23 cellular contexts compared by ENCODE assay signal in the genomic region with DNA sequence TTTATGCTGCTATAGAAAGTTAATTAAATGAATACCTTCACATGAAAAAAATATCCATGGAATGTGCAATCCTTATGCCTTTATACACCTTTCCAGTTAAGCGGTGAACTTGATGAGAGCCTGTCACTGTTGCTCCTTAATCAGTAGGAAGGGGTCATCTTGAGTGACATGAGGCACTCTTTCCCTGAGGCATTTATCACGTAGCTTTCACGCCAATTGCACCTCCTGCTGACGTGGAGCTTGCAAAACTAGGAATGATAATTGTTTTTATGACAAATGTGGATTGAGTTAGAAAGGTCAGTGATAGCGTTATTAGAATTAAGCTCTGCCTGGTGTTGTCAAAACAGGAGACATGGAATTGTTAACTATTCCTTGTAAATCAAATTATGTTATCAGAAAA.
DNase-seq lines count a peak whose midpoint lies in the region; FAIRE-seq and TF ChIP-seq lines count a peak whose summit lies in the region.
"Had no signal": no experiment of that assay in that cellular context is flagged by ENCODE, and none has a peak within 500 bp of the region (broad histone marks: within the 10 kb centered on the region; RNA-seq: fewer than 3 reads in every experiment).

No MANE protein-coding gene starts in this region.

- H3K4me1 ChIP-seq in endodermal cell (ENCODE audit: control insufficient read depth, insufficient read depth, low read length) (peaks cover 5% of the 10 kb centered on the region), hepatocyte (ENCODE audit: insufficient read depth) (no peaks in the 10 kb centered on the region)
- H3K4me1 ChIP-seq: SJCRH30 had no signal

- H3K27me3 Mint-ChIP-seq in endodermal cell (ENCODE audit: insufficient read depth) = no peaks in the 10 kb centered on the region
- H3K27me3 Mint-ChIP-seq: B cell had no signal

- H3K4me2 ChIP-seq in hepatocyte = no peak overlapping the region
- H3K4me2 ChIP-seq: A549, KMS-11 had no signal

- no peak for TF ChIP-seq POLR2A in GM12892 (IDR thresholded peaks at IDR 0.05; ENCODE audit: low read depth, low read length)

- H3K4me1 Mint-ChIP-seq in endodermal cell = peaks cover 20% of the 10 kb centered on the region

- H3K4me3 ChIP-seq in endodermal cell (ENCODE audit: low read length) = peak overlapping the region; percentile 45
- H3K4me3 ChIP-seq in hepatocyte = no peak overlapping the region
- H3K4me3 ChIP-seq: A549, SJCRH30 had no signal

- peak overlapping the region; percentile 3 for H3K27ac Mint-ChIP-seq in endodermal cell
- H3K27ac Mint-ChIP-seq: B cell had no signal

- no peaks in the 10 kb centered on the region for H3K27me3 ChIP-seq in endodermal cell (ENCODE audit: control insufficient read depth, insufficient read depth, low read length, poor library complexity, severe bottlenecking)
- no peaks in the 10 kb centered on the region for H3K27me3 ChIP-seq in hepatocyte
- H3K27me3 ChIP-seq: SJCRH30 had no signal

- H3K9me2 ChIP-seq in hepatocyte (replicated peaks; ENCODE audit: insufficient read depth) = no peaks in the 10 kb centered on the region

- no peak overlapping the region for H3K27ac ChIP-seq in endodermal cell (ENCODE audit: low read depth, low read length)
- no peak overlapping the region for H3K27ac ChIP-seq in hepatocyte
- H3K27ac ChIP-seq: A549, KMS-11, SJCRH30 had no signal

- H3K79me2 ChIP-seq in hepatocyte = no peaks in the 10 kb centered on the region

- DNase-seq in GM12892 (ENCODE audit: insufficient read length) (no peak), NCI-H2227 (lab: John Stamatoyannopoulos, UW; ENCODE audit: unreplicated experiment) (peak; percentile 28), endodermal cell (peak; percentile 70), retina (peak; percentile 15), hepatocyte (ENCODE audit: low spot score) (no peak), NOMO-1 (lab: John Stamatoyannopoulos, UW; ENCODE audit: unreplicated experiment in 2 of 2) (no peak), NCI-H2107 (lab: John Stamatoyannopoulos, UW) (no peak)
- DNase-seq: GOT3, HCEC 1CT, NCI-H1105 treated with DMSO at 0.1 percent for 48 hours, NCI-H1694 treated with DMSO at 0.1 percent for 48 hours, NCI-H2081 treated with DMSO at 0.1 percent for 48 hours, NCI-H510A, NCI-H82, OCI-M1, SJCRH30, T-helper 1 cell had no signal

- H4K20me1 ChIP-seq in hepatocyte (ENCODE audit: insufficient read depth, poor library complexity, severe bottlenecking) = no peaks in the 10 kb centered on the region

- peak; percentile 74 for FAIRE-seq in GM12892 (lab: Jason Lieb, UNC)
- FAIRE-seq: A549, HTR-8/SVneo, RCC 7860 had no signal

- no peak for TF ChIP-seq CTCF in endodermal cell (conservative IDR thresholded peaks at IDR 0.05)
- TF ChIP-seq CTCF in hepatocyte (IDR thresholded peaks at IDR 0.05; ENCODE audit: poor library complexity) = no peak

- H3K9me3 ChIP-seq in endodermal cell (ENCODE audit: control insufficient read depth, low read length) = peaks cover 15% of the 10 kb centered on the region
- H3K9me3 ChIP-seq in hepatocyte (ENCODE audit: low read depth) = no peaks in the 10 kb centered on the region
- H3K9me3 ChIP-seq: A549, SJCRH30 had no signal

- H3K36me3 ChIP-seq in endodermal cell (ENCODE audit: control insufficient read depth, insufficient read depth, low read length) = peaks cover 42% of the 10 kb centered on the region
- no peaks in the 10 kb centered on the region for H3K36me3 ChIP-seq in hepatocyte (replicated peaks; ENCODE audit: insufficient read depth, low read depth)

- H3K4me3 Mint-ChIP-seq in endodermal cell = no peak overlapping the region
- H3K4me3 Mint-ChIP-seq: B cell, CD14-positive monocyte had no signal

- no peak overlapping the region for H2AFZ ChIP-seq in hepatocyte

- peaks cover 19% of the 10 kb centered on the region for H3K36me3 Mint-ChIP-seq in endodermal cell (ENCODE audit: low read depth)

- no peak overlapping the region for H3K9ac ChIP-seq in endodermal cell (ENCODE audit: extremely low read depth, low read length, poor library complexity, severe bottlenecking)
- H3K9ac ChIP-seq: KMS-11 had no signal

- peaks cover 7% of the 10 kb centered on the region for H3K9me3 Mint-ChIP-seq in endodermal cell
- H3K9me3 Mint-ChIP-seq: CD14-positive monocyte had no signal

- 58 to 88% methylated on average over 2 to 5 of the region's 5 CpGs for WGBS in endodermal cell (ENCODE audit: insufficient coverage in 1 of 2, insufficient read length in 1 of 2), 2 experiments
- WGBS in hepatocyte (ENCODE audit: low lambda C conversion rate, missing lambda C conversion rate) = 79% methylated on average over 5 of the region's 5 CpGs

Comparison
In these comparisons a context has a peak if more than half of its experiments do, and no peak if none do; other contexts are left out.
1. DNase-seq: peak in NCI-H2227 (single experiment), endodermal cell (single experiment) and retina (single experiment); none in GM12892 (single experiment), hepatocyte (single experiment), NOMO-1 (0 of 2) and NCI-H2107 (single experiment).